Comparison of ENCODE assay signal across 9 cellular contexts in genomic region chr12:57063991-57064725, GRCh38. TPM values are rescaled to one million over a fixed set of nuclear protein-coding genes. Genes with fewer than 3 reads are reported as not detected.
A peak's percentile ranks its signal among the peaks of the same experiment; 100 is the strongest.
DNase-seq lines count a peak whose midpoint lies in the region; ATAC-seq and TF ChIP-seq lines count a peak whose summit lies in the region.
"Had no signal": no experiment of that assay in that cellular context is flagged by ENCODE, and none has a peak within 500 bp of the region (broad histone marks: within the 10 kb centered on the region; RNA-seq: fewer than 3 reads in every experiment).

No MANE protein-coding gene starts in this region.

- H3K9me3 Mint-ChIP-seq in IgD-negative memory B cell (no peaks in the 10 kb centered on the region), HFFc6 (no peaks in the 10 kb centered on the region)

- no peaks in the 10 kb centered on the region for H3K27me3 ChIP-seq in A673 (replicated peaks; ENCODE audit: insufficient read depth, low read depth, low read length, poor library complexity)

- intact Hi-C loops in A673 (cut with micrococcal nuclease; ENCODE audit: unreplicated experiment), result loop anchor here (2.0 to 5.0 kb wide), 2 partner anchors 55 to 307 kb away; no protein-coding TSS in a partner anchor

- ATAC-seq in GM21367 (IDR thresholded peaks at IDR 0.05; ENCODE audit: unreplicated experiment), result peak; percentile 78

- H3K27me3 Mint-ChIP-seq in IgD-negative memory B cell, result no peaks in the 10 kb centered on the region
- H3K27me3 Mint-ChIP-seq in HFFc6 (ENCODE audit: insufficient read depth), result peaks cover 1% of the 10 kb centered on the region; the same call in 1 of the 2 replicates

- CTCF ChIA-PET in A673 (lab: Charles Lee), result interaction anchor here (1.0 kb wide), 1 partner anchor 48 kb away, joined by 5 read pairs; no protein-coding TSS in a partner anchor

- no TSS peak for BruUV-seq in A673 (replicated peaks; lab: Mats Ljungman, UMichigan)

- H3K36me3 Mint-ChIP-seq in IgD-negative memory B cell (peaks cover 9% of the 10 kb centered on the region), HFFc6 (ENCODE audit: low read depth) (no peaks in the 10 kb centered on the region; the same call in 1 of the 2 replicates)

- H3K9me3 ChIP-seq in A673 (ENCODE audit: low read depth, low read length, poor library complexity, severe bottlenecking), result no peaks in the 10 kb centered on the region

- H3K27ac Mint-ChIP-seq in IgD-negative memory B cell (peak overlapping the region; percentile 55 to 96 (median 89)), HFFc6 (no peak overlapping the region)

- H3K4me3 ChIP-seq in A673 (ENCODE audit: low read depth, low read length, poor library complexity, severe bottlenecking), result peak overlapping the region; percentile 31

- H3K4me1 Mint-ChIP-seq in IgD-negative memory B cell (peaks cover 20 to 26% (median 23%) of the 10 kb centered on the region in 3 donors), HFFc6 (ENCODE audit: low read depth) (peaks cover 4% of the 10 kb centered on the region; the same call in 1 of the 2 replicates)

- peaks cover 58% of the 10 kb centered on the region for H3K36me3 ChIP-seq in A673 (ENCODE audit: insufficient read depth, low read length, poor library complexity, severe bottlenecking)

- DNase-seq in A673 (ENCODE audit: low spot score) (peak; percentile 68), HFFc6 (no peak), NCI-H748 (lab: John Stamatoyannopoulos, UW; ENCODE audit: unreplicated experiment) (no peak), kidney glomerular epithelial cell (lab: John Stamatoyannopoulos, UW) (no peak), Kasumi-1 (lab: John Stamatoyannopoulos, UW) (no peak)
- peak; percentile 15 for DNase-seq in activated naive CD8-positive, alpha-beta T cell treated with anti-CD3 and anti-CD28 coated beads, Interleukin-2, amount 50 U/mL, for 16 hours (ENCODE audit: low read depth, low spot score)

- H3K27ac ChIP-seq in A673 (ENCODE audit: low read depth, low read length, poor library complexity, severe bottlenecking), result peak overlapping the region; percentile 77

- H3K4me1 ChIP-seq in A673 (ENCODE audit: insufficient read depth, low read length, poor library complexity, severe bottlenecking), result peaks cover 29% of the 10 kb centered on the region

- POLR2A ChIA-PET in A673 (lab: Charles Lee; ENCODE audit: low non-redundant PET), result no interaction called here

- H3K4me3 Mint-ChIP-seq in IgD-negative memory B cell (peak overlapping the region; percentile 33 to 88 (median 77)), HFFc6 (no peak overlapping the region)

- TF ChIP-seq CTCF in A673 (conservative IDR thresholded peaks at IDR 0.05; ENCODE audit: low read depth, low read length) (no peak), HFFc6 (IDR thresholded peaks at IDR 0.05) (no peak)

RNA-seq across cellular contexts. Expression of gene MYO1A, which starts 14.2 kb away (rescaled TPM):
- total RNA-seq in A673 (2021), result 1.1 and 1.2 TPM in 2 replicates
- polyA plus RNA-seq in IgD-negative memory B cell, result not detected
- total RNA-seq in HFFc6 (2021; fragmentation: NEBNext Ultra II Directional; extraction: Animal tissue kit (Norgen Biotek cat#: 25700)), result under 1 TPM in 1 of 6 experiments, not detected in 5; 0.23 TPM
- total RNA-seq: Daoy had no signal

RNA-seq across cellular contexts. Expression of gene NEMP1, which starts 14.4 kb away (rescaled TPM):
- total RNA-seq in A673 (2021), result 57.8 and 68.6 TPM in 2 replicates
- 4.3 TPM for polyA plus RNA-seq in IgD-negative memory B cell
- 10 to 100 TPM; 13.0 to 22.1 (median 20.7) TPM for total RNA-seq in HFFc6 (2021; fragmentation: NEBNext Ultra II Directional; extraction: Animal tissue kit (Norgen Biotek cat#: 25700))

RNA-seq across cellular contexts. Expression of gene NAB2, which starts 24.8 kb away (rescaled TPM):
- total RNA-seq in A673 (2021), result 58.0 and 61.8 TPM in 2 replicates
- 0.81 TPM for polyA plus RNA-seq in IgD-negative memory B cell
- 10 to 100 TPM; 37.9 to 48.1 (median 44.8) TPM for total RNA-seq in HFFc6 (2021; fragmentation: NEBNext Ultra II Directional; extraction: Animal tissue kit (Norgen Biotek cat#: 25700))

RNA-seq across cellular contexts. Expression of gene STAT6, which starts 47.0 kb away (rescaled TPM):
- 96.3 and 111 TPM in 2 replicates for total RNA-seq in A673 (2021)
- polyA plus RNA-seq in IgD-negative memory B cell, result 130 TPM
- total RNA-seq in HFFc6 (2021; fragmentation: NEBNext Ultra II Directional; extraction: Animal tissue kit (Norgen Biotek cat#: 25700)), result 100 to 1,000 TPM in 1 of 6 experiments, 10 to 100 TPM in 5; 83.7 to 102 (median 93.5) TPM

RNA-seq across cellular contexts. Expression of gene TAC3, which starts 47.8 kb away (rescaled TPM):
- total RNA-seq in A673 (2021), result 0.79 TPM in 1 of 2 replicates, not detected in the other
- polyA plus RNA-seq in IgD-negative memory B cell, result not detected
- total RNA-seq in HFFc6 (2021; fragmentation: NEBNext Ultra II Directional; extraction: Animal tissue kit (Norgen Biotek cat#: 25700)), result not detected

Comparison
In these comparisons a context has a peak if more than half of its experiments do, and no peak if none do; other contexts are left out.
1. DNase-seq: peak in A673 (single experiment) and activated naive CD8-positive, alpha-beta T cell treated with anti-CD3 and anti-CD28 coated beads, Interleukin-2, amount 50 U/mL, for 16 hours (single experiment); none in HFFc6 (single experiment), NCI-H748 (single experiment), kidney glomerular epithelial cell (single experiment) and Kasumi-1 (0 of 2).